In the genomic region with DNA sequence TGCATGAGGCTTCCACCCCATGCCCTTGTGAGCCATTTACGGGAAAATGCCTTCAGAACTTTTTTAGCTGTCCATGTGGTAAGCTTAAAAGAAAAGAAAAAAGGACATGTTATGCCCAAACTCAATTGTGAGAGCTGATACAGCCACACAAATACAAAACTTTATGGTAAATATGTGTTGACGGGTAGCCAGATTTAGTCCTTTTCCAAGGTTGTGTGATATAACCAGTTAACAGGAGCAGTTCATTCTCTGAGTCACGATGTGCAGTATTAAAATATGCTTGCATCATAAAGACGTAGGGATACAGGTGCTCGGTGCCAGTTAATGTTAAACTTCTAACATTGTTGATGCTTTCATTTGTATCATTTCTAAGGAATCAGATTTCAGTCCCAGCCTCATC, we compare ENCODE assay signal across 1 cellular context.
TF ChIP-seq lines count a peak whose summit lies in the region.

No MANE protein-coding gene starts in this region.

TF ChIP-seq in HCT116, 20 proteins besides CTCF, POLR2A, EP300 and RAD21 (continued from another document):
- TF ChIP-seq, protein P1, sequence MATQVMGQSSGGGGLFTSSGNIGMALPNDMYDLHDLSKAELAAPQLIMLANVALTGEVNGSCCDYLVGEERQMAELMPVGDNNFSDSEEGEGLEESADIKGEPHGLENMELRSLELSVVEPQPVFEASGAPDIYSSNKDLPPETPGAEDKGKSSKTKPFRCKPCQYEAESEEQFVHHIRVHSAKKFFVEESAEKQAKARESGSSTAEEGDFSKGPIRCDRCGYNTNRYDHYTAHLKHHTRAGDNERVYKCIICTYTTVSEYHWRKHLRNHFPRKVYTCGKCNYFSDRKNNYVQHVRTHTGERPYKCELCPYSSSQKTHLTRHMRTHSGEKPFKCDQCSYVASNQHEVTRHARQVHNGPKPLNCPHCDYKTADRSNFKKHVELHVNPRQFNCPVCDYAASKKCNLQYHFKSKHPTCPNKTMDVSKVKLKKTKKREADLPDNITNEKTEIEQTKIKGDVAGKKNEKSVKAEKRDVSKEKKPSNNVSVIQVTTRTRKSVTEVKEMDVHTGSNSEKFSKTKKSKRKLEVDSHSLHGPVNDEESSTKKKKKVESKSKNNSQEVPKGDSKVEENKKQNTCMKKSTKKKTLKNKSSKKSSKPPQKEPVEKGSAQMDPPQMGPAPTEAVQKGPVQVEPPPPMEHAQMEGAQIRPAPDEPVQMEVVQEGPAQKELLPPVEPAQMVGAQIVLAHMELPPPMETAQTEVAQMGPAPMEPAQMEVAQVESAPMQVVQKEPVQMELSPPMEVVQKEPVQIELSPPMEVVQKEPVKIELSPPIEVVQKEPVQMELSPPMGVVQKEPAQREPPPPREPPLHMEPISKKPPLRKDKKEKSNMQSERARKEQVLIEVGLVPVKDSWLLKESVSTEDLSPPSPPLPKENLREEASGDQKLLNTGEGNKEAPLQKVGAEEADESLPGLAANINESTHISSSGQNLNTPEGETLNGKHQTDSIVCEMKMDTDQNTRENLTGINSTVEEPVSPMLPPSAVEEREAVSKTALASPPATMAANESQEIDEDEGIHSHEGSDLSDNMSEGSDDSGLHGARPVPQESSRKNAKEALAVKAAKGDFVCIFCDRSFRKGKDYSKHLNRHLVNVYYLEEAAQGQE (IDR thresholded peaks at IDR 0.05; ENCODE audit: low read depth) = no peak
- TF ChIP-seq FOSL1 (IDR thresholded peaks at IDR 0.05; ENCODE audit: low read depth) = no peak
- no peak for TF ChIP-seq EZH2 (IDR thresholded peaks at IDR 0.05)
- TF ChIP-seq CBX3 (IDR thresholded peaks at IDR 0.05; ENCODE audit: low read depth) = no peak
- no peak for TF ChIP-seq CEBPB (IDR thresholded peaks at IDR 0.05; ENCODE audit: low read depth)
- TF ChIP-seq, protein P2, sequence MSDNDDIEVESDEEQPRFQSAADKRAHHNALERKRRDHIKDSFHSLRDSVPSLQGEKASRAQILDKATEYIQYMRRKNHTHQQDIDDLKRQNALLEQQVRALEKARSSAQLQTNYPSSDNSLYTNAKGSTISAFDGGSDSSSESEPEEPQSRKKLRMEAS (IDR thresholded peaks at IDR 0.05) = no peak
- TF ChIP-seq, protein P3, sequence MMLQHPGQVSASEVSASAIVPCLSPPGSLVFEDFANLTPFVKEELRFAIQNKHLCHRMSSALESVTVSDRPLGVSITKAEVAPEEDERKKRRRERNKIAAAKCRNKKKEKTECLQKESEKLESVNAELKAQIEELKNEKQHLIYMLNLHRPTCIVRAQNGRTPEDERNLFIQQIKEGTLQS (IDR thresholded peaks at IDR 0.05) = no peak
- no peak for TF ChIP-seq SRF (IDR thresholded peaks at IDR 0.05; ENCODE audit: low read depth)
- no peak for TF ChIP-seq EZH2phosphoT487 (IDR thresholded peaks at IDR 0.05; ENCODE audit: borderline replicate concordance)
- no peak for TF ChIP-seq POLR2AphosphoS5 (IDR thresholded peaks at IDR 0.05; ENCODE audit: low read depth, low read length)
- TF ChIP-seq EGR1 (IDR thresholded peaks at IDR 0.05; ENCODE audit: low read depth) = no peak
- no peak for TF ChIP-seq JUND (IDR thresholded peaks at IDR 0.05)
